15 cellular contexts compared by ENCODE assay signal in the genomic region with DNA sequence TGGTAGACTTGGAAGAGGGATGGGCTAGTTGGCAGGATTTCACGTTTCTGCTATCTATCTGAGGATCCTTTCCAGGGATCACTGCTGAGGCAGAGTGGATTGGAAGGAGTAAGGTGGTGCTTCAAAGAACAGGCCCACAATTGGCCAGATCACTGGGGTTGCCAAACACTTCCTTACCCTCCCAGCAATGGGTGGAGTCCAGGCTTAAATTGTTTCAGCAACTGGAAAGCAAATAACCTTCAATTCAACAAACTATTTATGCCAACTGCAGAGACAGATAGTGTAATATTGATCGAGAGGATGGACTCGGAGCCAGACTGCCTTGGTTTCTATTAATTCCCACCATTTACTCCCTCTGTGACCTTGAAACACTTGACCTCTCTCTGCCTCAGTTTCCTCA. TPM values are rescaled to one million over a fixed set of nuclear protein-coding genes. Genes with fewer than 3 reads are reported as not detected.
DNase-seq lines count a peak whose midpoint lies in the region; ATAC-seq, FAIRE-seq and TF ChIP-seq lines count a peak whose summit lies in the region.
"Had no signal": no experiment of that assay in that cellular context is flagged by ENCODE, and none has a peak within 500 bp of the region (broad histone marks: within the 10 kb centered on the region; RNA-seq: fewer than 3 reads in every experiment).

No MANE protein-coding gene starts in this region.

- peaks cover 0 to 27% of the 10 kb centered on the region in 2 experiments; a peak in 2 of 3 replicates for H3K36me3 ChIP-seq in HEK293 (ENCODE audit: control insufficient read depth in 2 of 2, insufficient read depth in 1 of 2, low read length in 2 of 2)
- H3K36me3 ChIP-seq in mucosa of descending colon (ENCODE audit: low read depth): no peaks in the 10 kb centered on the region
- H3K36me3 ChIP-seq: ovary had no signal

- H3K4me1 Mint-ChIP-seq in activated naive CD8-positive, alpha-beta T cell treated with anti-CD3 and anti-CD28 coated beads for 36 hours: peaks cover 50% of the 10 kb centered on the region

- peaks cover 26% of the 10 kb centered on the region for H3K4me1 ChIP-seq in A549
- peaks cover 5% of the 10 kb centered on the region; the same call in 1 of the 2 replicates for H3K4me1 ChIP-seq in HEK293 (ENCODE audit: control insufficient read depth, insufficient read depth, low read length)
- H3K4me1 ChIP-seq in mucosa of descending colon (ENCODE audit: low read depth): peaks cover 17% of the 10 kb centered on the region

- TF ChIP-seq CTCF in A549 (IDR thresholded peaks at IDR 0.05) (no peak), HEK293 (tag by site-specific recombination; IDR thresholded peaks at IDR 0.05) (no peak), mucosa of descending colon (IDR thresholded peaks at IDR 0.05) (no peak)

- H3K27ac ChIP-seq in A549 (peak overlapping the region; percentile 94; a peak in 5 of 6 replicates), HEK293 (ENCODE audit: extremely low read depth, low read depth, low read length) (no peak overlapping the region)
- H3K27ac ChIP-seq: ovary had no signal

- CTCF ChIA-PET in A549 (lab: Yijun Ruan, JAX): interaction anchor here (0.9 to 9.1 kb wide), 7 partner anchors 9 to 177 kb away, joined by 3 to 108 read pairs (median 4); partner anchors contain the start of genes GLTPD2, MED11 and VMO1
- CTCF ChIA-PET in HEK293 (lab: Yijun Ruan, JAX): interaction anchor here (1.5 kb wide), 1 partner anchor 20 kb away, joined by 3 read pairs; no protein-coding TSS in a partner anchor

- no peak for DNase-seq in A549 (ENCODE audit: low read depth in 1 of 2, low spot score in 1 of 2)
- DNase-seq in activated naive CD8-positive, alpha-beta T cell treated with anti-CD3 and anti-CD28 coated beads for 36 hours: no peak
- DNase-seq in mucosa of descending colon: peak in 1 of 3 donors; percentile 27
- DNase-seq in COR-L47 (lab: John Stamatoyannopoulos, UW): no peak
- DNase-seq: activated CD4-positive, alpha-beta T cell treated with anti-CD3 and anti-CD28 coated beads, Interleukin-2, amount 50 U/mL, for 48 hours; stimulated activated CD4-positive, alpha-beta T cell treated with anti-CD3 and anti-CD28 coated beads, Interleukin-2, amount 100 ng/mL, for 24 hours had no signal

- H3K27me3 Mint-ChIP-seq in activated naive CD8-positive, alpha-beta T cell treated with anti-CD3 and anti-CD28 coated beads for 36 hours: no peaks in the 10 kb centered on the region

- H3K4me3 Mint-ChIP-seq in activated naive CD8-positive, alpha-beta T cell treated with anti-CD3 and anti-CD28 coated beads for 36 hours: peak overlapping the region; percentile 98

- H3K36me3 Mint-ChIP-seq in activated naive CD8-positive, alpha-beta T cell treated with anti-CD3 and anti-CD28 coated beads for 36 hours: peaks cover 34% of the 10 kb centered on the region

- intact Hi-C loops in mucosa of descending colon (cut with DNase I, micrococcal nuclease): no loop called here

- peak overlapping the region; percentile 99 for H3K27ac Mint-ChIP-seq in activated naive CD8-positive, alpha-beta T cell treated with anti-CD3 and anti-CD28 coated beads for 36 hours

- no peak for TF ChIP-seq POLR2A in A549 (IDR thresholded peaks at IDR 0.05; ENCODE audit: low read length)

- TF ChIP-seq RAD21 in A549 (conservative IDR thresholded peaks at IDR 0.05 in 1 of 2, IDR thresholded peaks at IDR 0.05 in 1 of 2): no peak

- H3K9me3 ChIP-seq in A549: no peaks in the 10 kb centered on the region
- H3K9me3 ChIP-seq in HEK293 (ENCODE audit: control insufficient read depth, insufficient read depth, low read depth, low read length): no peaks in the 10 kb centered on the region
- H3K9me3 ChIP-seq in mucosa of descending colon: no peaks in the 10 kb centered on the region
- H3K9me3 ChIP-seq: body of pancreas, HAP-1, ovary had no signal

- no peak for TF ChIP-seq EP300 in A549 (IDR thresholded peaks at IDR 0.05)

- peak overlapping the region; percentile 99 for H3K4me2 ChIP-seq in A549

- POLR2A ChIA-PET in A549 (lab: Yijun Ruan, JAX) (interaction anchor here (1.0 kb wide), 1 partner anchor 19 kb away, joined by 3 read pairs; the partner anchor contains the start of gene MED11), HEK293 (lab: Yijun Ruan, JAX) (no interaction called here)

- no peaks in the 10 kb centered on the region for H3K9me3 Mint-ChIP-seq in activated naive CD8-positive, alpha-beta T cell treated with anti-CD3 and anti-CD28 coated beads for 36 hours

- no peak overlapping the region for H3K4me3 ChIP-seq in A549
- H3K4me3 ChIP-seq in HEK293 (ENCODE audit: low read depth, low read length): no peak overlapping the region
- no peak overlapping the region for H3K4me3 ChIP-seq in mucosa of descending colon
- H3K4me3 ChIP-seq: body of pancreas, HAP-1, K562, ovary had no signal

- ATAC-seq in A549 (no peak), mucosa of descending colon (peak; percentile 8), HG03469 (IDR thresholded peaks at IDR 0.05; ENCODE audit: unreplicated experiment) (no peak), GM21360 (IDR thresholded peaks at IDR 0.05; ENCODE audit: unreplicated experiment) (no peak), GM18517 (IDR thresholded peaks at IDR 0.05; ENCODE audit: unreplicated experiment) (no peak)
- ATAC-seq: body of pancreas, K562 had no signal

- no peak for FAIRE-seq in A549 (lab: Jason Lieb, UNC)
- FAIRE-seq: K562 had no signal

- WGBS in A549 (ENCODE audit: missing lambda C conversion rate): 90% methylated on average over 3 of the region's 3 CpGs

TF ChIP-seq in A549, 52 proteins besides CTCF, POLR2A, EP300 and RAD21 (continues in another document):
- TF ChIP-seq CEBPB (IDR thresholded peaks at IDR 0.05): no peak
- TF ChIP-seq ZSCAN20 (CRISPR knock-in tag; IDR thresholded peaks at IDR 0.05): no peak
- TF ChIP-seq HOXB5 (CRISPR knock-in tag; IDR thresholded peaks at IDR 0.05): no peak
- TF ChIP-seq FOSB (CRISPR knock-in tag; IDR thresholded peaks at IDR 0.05): no peak

TF ChIP-seq in HEK293, 187 proteins besides CTCF, POLR2A, EP300 and RAD21 (continues in another document):
- TF ChIP-seq ZSCAN30 (tag by site-specific recombination; IDR thresholded peaks at IDR 0.05) (no peak), ZNF677 (tag by site-specific recombination; IDR thresholded peaks at IDR 0.05) (no peak), ZNF292 (tag by site-specific recombination; IDR thresholded peaks at IDR 0.05; ENCODE audit: borderline replicate concordance, low read depth) (no peak), KLF16 (tag by site-specific recombination; IDR thresholded peaks at IDR 0.05) (no peak), ZNF366 (tag by site-specific recombination; conservative IDR thresholded peaks at IDR 0.05) (no peak), ZNF610 (tag by site-specific recombination; IDR thresholded peaks at IDR 0.05; ENCODE audit: borderline replicate concordance) (no peak), ZNF529 (tag by site-specific recombination; IDR thresholded peaks at IDR 0.05; ENCODE audit: insufficient replicate concordance) (no peak), SP2 (tag by site-specific recombination; IDR thresholded peaks at IDR 0.05) (0 out of 2 replicates have a peak, but pooled peaks have one; percentile 10), ZNF624 (tag by site-specific recombination; IDR thresholded peaks at IDR 0.05) (no peak)

RNA-seq across cellular contexts. Expression of gene ARRB2, which starts 2.1 kb away (rescaled TPM):
- polyA plus RNA-seq in A549 (2011; rRNA removed) (73.1 and 74.9 TPM in 2 replicates), A549 (2017; fragmentation: RNase III; extraction: RNeasy Plus Mini Kit Qiagen cat#74134 plus additional on column Dnase treatment) (61.0 to 68.2 TPM (median 67.8 TPM) in 3 replicates)
- polyA plus RNA-seq in A549 (2012; cell fraction: cytosol; rRNA removed): 90.8 and 96.8 TPM in 2 replicates
- polyA plus RNA-seq in A549 (2012; cell fraction: nucleus; rRNA removed): 107 and 116 TPM in 2 replicates
- 66.9 and 67.5 TPM in 2 replicates for polyA minus RNA-seq in A549 (2011; rRNA and poly(A)+ RNA removed)
- total RNA-seq in activated naive CD8-positive, alpha-beta T cell treated with anti-CD3 and anti-CD28 coated beads for 36 hours: 100 to 1,000 TPM; 161 to 170 TPM
- total RNA-seq in mucosa of descending colon: 10 to 100 TPM; 29.7 to 56.5 (median 49.9) TPM

RNA-seq across cellular contexts. Expression of gene PELP1, which starts 8.6 kb away (rescaled TPM):
- 30.2 and 35.5 TPM in 2 replicates for polyA plus RNA-seq in A549 (2011; rRNA removed)
- 46.1 and 63.3 TPM in 2 replicates for polyA plus RNA-seq in A549 (2012; cell fraction: cytosol; rRNA removed)
- 173 and 242 TPM in 2 replicates for polyA plus RNA-seq in A549 (2012; cell fraction: nucleus; rRNA removed)
- polyA plus RNA-seq in A549 (2017; fragmentation: RNase III; extraction: RNeasy Plus Mini Kit Qiagen cat#74134 plus additional on column Dnase treatment): 52.5 to 60.0 TPM (median 56.1 TPM) in 3 replicates
- 55.6 and 68.2 TPM in 2 replicates for polyA minus RNA-seq in A549 (2011; rRNA and poly(A)+ RNA removed)
- total RNA-seq in activated naive CD8-positive, alpha-beta T cell treated with anti-CD3 and anti-CD28 coated beads for 36 hours: 100 to 1,000 TPM; 110 to 122 TPM
- 10 to 100 TPM; 30.1 to 51.2 (median 35.6) TPM for total RNA-seq in mucosa of descending colon

RNA-seq across cellular contexts. Expression of gene MED11, which starts 18.7 kb away (rescaled TPM):
- polyA plus RNA-seq in A549 (2011; rRNA removed) (57.2 and 74.0 TPM in 2 replicates), A549 (2017; fragmentation: RNase III; extraction: RNeasy Plus Mini Kit Qiagen cat#74134 plus additional on column Dnase treatment) (52.6 to 62.5 TPM (median 58.1 TPM) in 3 replicates)
- 82.5 and 94.8 TPM in 2 replicates for polyA plus RNA-seq in A549 (2012; cell fraction: cytosol; rRNA removed)
- 50.0 and 54.4 TPM in 2 replicates for polyA plus RNA-seq in A549 (2012; cell fraction: nucleus; rRNA removed)
- polyA minus RNA-seq in A549 (2011; rRNA and poly(A)+ RNA removed): 32.2 and 41.0 TPM in 2 replicates
- 10 to 100 TPM; 18.3 to 21.0 TPM for total RNA-seq in activated naive CD8-positive, alpha-beta T cell treated with anti-CD3 and anti-CD28 coated beads for 36 hours
- total RNA-seq in mucosa of descending colon: 10 to 100 TPM; 21.4 to 28.3 (median 22.2) TPM

RNA-seq across cellular contexts. Expression of gene ZMYND15, which starts 27.1 kb away (rescaled TPM):
- polyA plus RNA-seq in A549 (2011; rRNA removed) (0.15 and 0.16 TPM in 2 replicates), A549 (2017; fragmentation: RNase III; extraction: RNeasy Plus Mini Kit Qiagen cat#74134 plus additional on column Dnase treatment) (0.19 to 0.22 TPM (median 0.20 TPM) in 3 replicates)
- polyA plus RNA-seq in A549 (2012; cell fraction: cytosol; rRNA removed): 0.13 and 0.22 TPM in 2 replicates
- polyA plus RNA-seq in A549 (2012; cell fraction: nucleus; rRNA removed): 0.96 and 1.1 TPM in 2 replicates
- polyA minus RNA-seq in A549 (2011; rRNA and poly(A)+ RNA removed): 0.24 and 0.50 TPM in 2 replicates
- not detected for total RNA-seq in activated naive CD8-positive, alpha-beta T cell treated with anti-CD3 and anti-CD28 coated beads for 36 hours
- 1 to 10 TPM; 1.2 to 1.4 (median 1.3) TPM for total RNA-seq in mucosa of descending colon
- total RNA-seq: SK-MEL-5 had no signal
- polyA plus RNA-seq: K562 had no signal

RNA-seq across cellular contexts. Expression of gene CXCL16, which starts 27.2 kb away (rescaled TPM):
- 13.8 and 20.5 TPM in 2 replicates for polyA plus RNA-seq in A549 (2011; rRNA removed)
- polyA plus RNA-seq in A549 (2012; cell fraction: cytosol; rRNA removed): 10.8 and 15.6 TPM in 2 replicates
- 6.1 and 7.0 TPM in 2 replicates for polyA plus RNA-seq in A549 (2012; cell fraction: nucleus; rRNA removed)
- polyA plus RNA-seq in A549 (2017; fragmentation: RNase III; extraction: RNeasy Plus Mini Kit Qiagen cat#74134 plus additional on column Dnase treatment): 9.1 to 11.2 TPM (median 10.1 TPM) in 3 replicates
- 11.3 and 20.5 TPM in 2 replicates for polyA minus RNA-seq in A549 (2011; rRNA and poly(A)+ RNA removed)
- 1 to 10 TPM; 2.0 to 3.3 TPM for total RNA-seq in activated naive CD8-positive, alpha-beta T cell treated with anti-CD3 and anti-CD28 coated beads for 36 hours
- 10 to 100 TPM; 20.3 to 41.9 (median 30.2) TPM for total RNA-seq in mucosa of descending colon
